ENCODE assay signal across 8 cellular contexts in the genomic region with DNA sequence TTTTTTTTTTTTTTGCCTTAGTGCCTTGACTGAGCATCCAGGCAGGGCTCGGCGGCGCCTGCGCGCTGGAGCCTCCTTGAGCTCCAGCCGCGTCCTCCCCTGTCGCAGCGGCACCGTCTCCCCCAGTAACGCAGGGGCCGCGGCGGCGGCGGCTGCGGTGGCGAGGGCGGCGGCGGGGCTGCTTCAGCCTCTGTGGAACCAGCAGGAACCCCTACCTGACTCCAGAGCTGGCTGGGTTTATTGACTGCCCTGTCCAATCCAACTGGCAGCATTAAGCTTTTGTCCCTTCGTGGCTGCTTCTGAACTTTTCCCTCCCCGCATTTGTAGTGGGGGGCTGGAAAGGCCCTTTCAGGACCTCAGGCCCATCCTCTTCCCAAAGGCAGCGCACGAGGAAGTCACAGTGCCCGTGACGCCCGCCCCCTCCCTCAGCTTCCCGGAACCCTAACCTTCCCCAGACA. TPM values are rescaled to one million over a fixed set of nuclear protein-coding genes. Genes with fewer than 3 reads are reported as not detected.
DNase-seq lines count a peak whose midpoint lies in the region; ATAC-seq and TF ChIP-seq lines count a peak whose summit lies in the region.

A gene with protein sequence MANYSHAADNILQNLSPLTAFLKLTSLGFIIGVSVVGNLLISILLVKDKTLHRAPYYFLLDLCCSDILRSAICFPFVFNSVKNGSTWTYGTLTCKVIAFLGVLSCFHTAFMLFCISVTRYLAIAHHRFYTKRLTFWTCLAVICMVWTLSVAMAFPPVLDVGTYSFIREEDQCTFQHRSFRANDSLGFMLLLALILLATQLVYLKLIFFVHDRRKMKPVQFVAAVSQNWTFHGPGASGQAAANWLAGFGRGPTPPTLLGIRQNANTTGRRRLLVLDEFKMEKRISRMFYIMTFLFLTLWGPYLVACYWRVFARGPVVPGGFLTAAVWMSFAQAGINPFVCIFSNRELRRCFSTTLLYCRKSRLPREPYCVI (minus strand): TSS at position 397 of the 458 bp plus-strand sequence. CDS start 2,106 bp downstream, outside the sequence.

- peaks cover 66% of the 10 kb centered on the region for H3K27me3 Mint-ChIP-seq in CD4-positive, alpha-beta T cell
- H3K27me3 Mint-ChIP-seq in brain = peaks cover 3% of the 10 kb centered on the region

- peak in 4 of 10 experiments; percentile 4 to 32 (median 14) for DNase-seq in CD4-positive, alpha-beta T cell
- no peak for DNase-seq in skeletal muscle cell (ENCODE audit: low read depth)

- H3K9ac ChIP-seq in HUES48 (ENCODE audit: low read depth, low read length) (no peak within 1 kb of the TSS), iPS-15b (ENCODE audit: low read depth, low read length) (no peak within 1 kb of the TSS)

- intact Hi-C loops in CD4-positive, alpha-beta T cell (cut with DNase I, micrococcal nuclease) = no loop called here

- H3K36me3 Mint-ChIP-seq in CD4-positive, alpha-beta T cell (ENCODE audit: low read depth) = no peaks in the 10 kb centered on the region
- H3K36me3 Mint-ChIP-seq in brain = no peaks in the 10 kb centered on the region

- H3K4me1 Mint-ChIP-seq in CD4-positive, alpha-beta T cell (ENCODE audit: low read depth) = peaks cover 12% of the 10 kb centered on the region
- peaks cover 59% of the 10 kb centered on the region for H3K4me1 Mint-ChIP-seq in brain

- H3K9me3 Mint-ChIP-seq in CD4-positive, alpha-beta T cell = no peaks in the 10 kb centered on the region
- H3K9me3 Mint-ChIP-seq in brain = peaks cover 0 to 2% (median 0%) of the 10 kb centered on the region in 5 experiments

- peak within 1 kb of the TSS; percentile 79 for H3K4me3 ChIP-seq in HUES48 (ENCODE audit: low read depth, low read length)
- H3K4me3 ChIP-seq in iPS-15b (ENCODE audit: low read depth, low read length) = peak within 1 kb of the TSS; percentile 78
- peak within 1 kb of the TSS; percentile 68 for H3K4me3 ChIP-seq in skeletal muscle cell (ENCODE audit: low read depth, low read length)

- CTCF ChIA-PET in CD4-positive, alpha-beta T cell (lab: Charles Lee) = interaction anchor here (0.6 kb wide), 1 partner anchor 38 kb away, joined by 5 read pairs; no protein-coding TSS in a partner anchor

- POLR2A ChIA-PET in CD4-positive, alpha-beta T cell (lab: Charles Lee) = no interaction called here

- H3K27ac Mint-ChIP-seq in CD4-positive, alpha-beta T cell = no peak within 1 kb of the TSS
- peak within 1 kb of the TSS; percentile 84 to 99 (median 98) for H3K27ac Mint-ChIP-seq in brain

- no peak within 1 kb of the TSS for H3K27ac ChIP-seq in CD4-positive, alpha-beta T cell (ENCODE audit: low read depth, low read length)
- no peak within 1 kb of the TSS for H3K27ac ChIP-seq in HUES48 (ENCODE audit: low read depth, low read length)

- H3K36me3 ChIP-seq in HUES48 (ENCODE audit: control insufficient read depth, insufficient read depth, low read length) (no peaks in the 10 kb centered on the region), iPS-15b (ENCODE audit: control insufficient read depth, insufficient read depth, low read length) (no peaks in the 10 kb centered on the region)

- no peak for TF ChIP-seq CTCF in CD4-positive, alpha-beta T cell (IDR thresholded peaks at IDR 0.05)
- no peak for TF ChIP-seq CTCF in brain (conservative IDR thresholded peaks at IDR 0.05)

- H3K4me3 Mint-ChIP-seq in CD4-positive, alpha-beta T cell = peak within 1 kb of the TSS; percentile 39
- peak within 1 kb of the TSS; percentile 91 to 93 (median 92) for H3K4me3 Mint-ChIP-seq in brain

- peaks cover 63% of the 10 kb centered on the region for H3K27me3 ChIP-seq in CD4-positive, alpha-beta T cell (ENCODE audit: control insufficient read depth, insufficient read depth, low read length)
- peaks cover 63% of the 10 kb centered on the region for H3K27me3 ChIP-seq in HUES48 (ENCODE audit: control insufficient read depth, insufficient read depth, low read length)
- H3K27me3 ChIP-seq in iPS-15b (ENCODE audit: control insufficient read depth, insufficient read depth, low read length) = peaks cover 49% of the 10 kb centered on the region

- H3K4me1 ChIP-seq in HUES48 (ENCODE audit: control insufficient read depth, insufficient read depth, low read length) (peaks cover 16% of the 10 kb centered on the region), iPS-15b (ENCODE audit: control insufficient read depth, insufficient read depth, low read length) (no peaks in the 10 kb centered on the region)

- no peaks in the 10 kb centered on the region for H3K9me3 ChIP-seq in CD4-positive, alpha-beta T cell (ENCODE audit: control insufficient read depth, low read length)
- H3K9me3 ChIP-seq in HUES48 (ENCODE audit: control insufficient read depth, insufficient read depth, low read length) (no peaks in the 10 kb centered on the region), iPS-15b (ENCODE audit: control insufficient read depth, insufficient read depth, low read length) (no peaks in the 10 kb centered on the region)

- peak; percentile 69 for ATAC-seq in CD4-positive, alpha-beta T cell (ENCODE audit: poor library complexity)
- ATAC-seq in GM19395 (IDR thresholded peaks at IDR 0.05; ENCODE audit: unreplicated experiment) = peak; percentile 84
- ATAC-seq in SK-N-SH treated with all-trans-retinoic acid at 6 μM for 48 hours = peak; percentile 88
- ATAC-seq in HG03039 (IDR thresholded peaks at IDR 0.05; ENCODE audit: unreplicated experiment) = no peak

TF ChIP-seq in SK-N-SH treated with all-trans-retinoic acid at 6 μM for 48 hours, 23 proteins besides CTCF, POLR2A, EP300 and RAD21:
- TF ChIP-seq OSR1 (CRISPR knock-in tag; IDR thresholded peaks at IDR 0.05) (no peak), TSHZ2 (CRISPR knock-in tag; IDR thresholded peaks at IDR 0.05) (0 out of 2 replicates have a peak, but pooled peaks have one; percentile 48), SNAI2 (CRISPR knock-in tag; IDR thresholded peaks at IDR 0.05) (no peak), ZFP30 (CRISPR knock-in tag; IDR thresholded peaks at IDR 0.05) (no peak), ZC3H10 (CRISPR knock-in tag; IDR thresholded peaks at IDR 0.05) (no peak), ISL1 (CRISPR knock-in tag; IDR thresholded peaks at IDR 0.05) (no peak), ZNF8 (CRISPR knock-in tag; IDR thresholded peaks at IDR 0.05) (no peak), RARB (CRISPR knock-in tag; IDR thresholded peaks at IDR 0.05) (no peak), ZNF565 (CRISPR knock-in tag; conservative IDR thresholded peaks at IDR 0.05; ENCODE audit: low read depth) (no peak), ZFP3 (CRISPR knock-in tag; IDR thresholded peaks at IDR 0.05) (no peak), BACH2 (CRISPR knock-in tag; IDR thresholded peaks at IDR 0.05; ENCODE audit: borderline replicate concordance) (no peak)
- TF ChIP-seq, protein P1, sequence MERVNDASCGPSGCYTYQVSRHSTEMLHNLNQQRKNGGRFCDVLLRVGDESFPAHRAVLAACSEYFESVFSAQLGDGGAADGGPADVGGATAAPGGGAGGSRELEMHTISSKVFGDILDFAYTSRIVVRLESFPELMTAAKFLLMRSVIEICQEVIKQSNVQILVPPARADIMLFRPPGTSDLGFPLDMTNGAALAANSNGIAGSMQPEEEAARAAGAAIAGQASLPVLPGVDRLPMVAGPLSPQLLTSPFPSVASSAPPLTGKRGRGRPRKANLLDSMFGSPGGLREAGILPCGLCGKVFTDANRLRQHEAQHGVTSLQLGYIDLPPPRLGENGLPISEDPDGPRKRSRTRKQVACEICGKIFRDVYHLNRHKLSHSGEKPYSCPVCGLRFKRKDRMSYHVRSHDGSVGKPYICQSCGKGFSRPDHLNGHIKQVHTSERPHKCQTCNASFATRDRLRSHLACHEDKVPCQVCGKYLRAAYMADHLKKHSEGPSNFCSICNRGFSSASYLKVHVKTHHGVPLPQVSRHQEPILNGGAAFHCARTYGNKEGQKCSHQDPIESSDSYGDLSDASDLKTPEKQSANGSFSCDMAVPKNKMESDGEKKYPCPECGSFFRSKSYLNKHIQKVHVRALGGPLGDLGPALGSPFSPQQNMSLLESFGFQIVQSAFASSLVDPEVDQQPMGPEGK (CRISPR knock-in tag; IDR thresholded peaks at IDR 0.05; ENCODE audit: borderline replicate concordance) = peak; percentile 92

RNA-seq across cellular contexts. Expression of the gene that starts here (rescaled TPM):
- total RNA-seq in CD4-positive, alpha-beta T cell = not detected
- 6.7 TPM for polyA plus RNA-seq in brain (ENCODE audit: insufficient read depth, low read depth, low replicate concordance)

Comparison
In these comparisons a context has a peak if more than half of its experiments do, and no peak if none do; other contexts are left out.
1. Peak in ATAC-seq in CD4-positive, alpha-beta T cell; RNA of the gene not detected or under 1 TPM.